ENCODE assay signal across 26 cellular contexts in genomic region chr5:174246743-174247142, GRCh38.
"Had no signal": no experiment of that assay in that cellular context is flagged by ENCODE, and none has a peak within 500 bp of the region (broad histone marks: within the 10 kb centered on the region; RNA-seq: fewer than 3 reads in every experiment).

No MANE protein-coding gene starts in this region.

- H3K27me3 Mint-ChIP-seq: stimulated activated memory B cell treated with anti-CD40 and anti-IgM and Interleukin-4, amounts not matched to agents 10 μg/mL and 1 μg/mL and 100 μg/mL, for 72 hours; stimulated activated naive CD8-positive, alpha-beta T cell treated with anti-CD3 and anti-CD28 coated beads, Interleukin-15, amount 100 ng/mL, for 72 hours had no signal

- H3K27ac Mint-ChIP-seq: naive thymus-derived CD8-positive, alpha-beta T cell; nephron; progenitor cell of endocrine pancreas; stimulated activated memory B cell treated with anti-CD40 and anti-IgM and Interleukin-4, amounts not matched to agents 10 μg/mL and 1 μg/mL and 100 μg/mL, for 72 hours; stimulated activated naive CD8-positive, alpha-beta T cell treated with anti-CD3 and anti-CD28 coated beads, Interleukin-15, amount 100 ng/mL, for 72 hours; type B pancreatic cell had no signal

- H3K4me1 Mint-ChIP-seq: naive thymus-derived CD8-positive, alpha-beta T cell; stimulated activated memory B cell treated with anti-CD40 and anti-IgM and Interleukin-4, amounts not matched to agents 10 μg/mL and 1 μg/mL and 100 μg/mL, for 72 hours; stimulated activated naive CD8-positive, alpha-beta T cell treated with anti-CD3 and anti-CD28 coated beads, Interleukin-15, amount 100 ng/mL, for 72 hours had no signal

- H3K27ac ChIP-seq: left lung, lower lobe of right lung, neural progenitor cell, neutrophil, parathyroid adenoma, right atrium auricular region, skin epidermis, spleen, tibial nerve, vagina had no signal

- H3K4me3 ChIP-seq: left lung, lower lobe of right lung, neural progenitor cell, right atrium auricular region, skin epidermis, spleen, tibial nerve, vagina had no signal

- H3K9me3 ChIP-seq: left lung, lower lobe of right lung, neutrophil, right atrium auricular region, tibial nerve, vagina had no signal

- H3K4me1 ChIP-seq: left lung, lower lobe of right lung, parathyroid adenoma, right atrium auricular region, spleen, tibial nerve had no signal

- H3K36me3 Mint-ChIP-seq: neural progenitor cell; stimulated activated memory B cell treated with anti-CD40 and anti-IgM and Interleukin-4, amounts not matched to agents 10 μg/mL and 1 μg/mL and 100 μg/mL, for 72 hours; type B pancreatic cell had no signal

- ATAC-seq: left cardiac atrium; left lung; lower lobe of right lung; naive thymus-derived CD8-positive, alpha-beta T cell; sciatic nerve; stimulated activated memory B cell treated with anti-CD40 and anti-IgM and Interleukin-4, amounts not matched to agents 10 μg/mL and 1 μg/mL and 100 μg/mL, for 72 hours; stimulated activated naive CD8-positive, alpha-beta T cell treated with anti-CD3 and anti-CD28 coated beads, Interleukin-15, amount 100 ng/mL, for 72 hours had no signal

- H3K4me3 Mint-ChIP-seq: naive thymus-derived CD8-positive, alpha-beta T cell; nephron; neural progenitor cell; stimulated activated memory B cell treated with anti-CD40 and anti-IgM and Interleukin-4, amounts not matched to agents 10 μg/mL and 1 μg/mL and 100 μg/mL, for 72 hours; stimulated activated naive CD8-positive, alpha-beta T cell treated with anti-CD3 and anti-CD28 coated beads, Interleukin-15, amount 100 ng/mL, for 72 hours; type B pancreatic cell had no signal

- DNase-seq: hippocampal formation; kidney glomerular epithelial cell; left cardiac atrium; left lung; lower lobe of right lung; mammary epithelial cell; mesenchymal stem cell; naive thymus-derived CD8-positive, alpha-beta T cell; occipital lobe; spleen; stimulated activated CD4-positive, alpha-beta T cell treated with anti-CD3 and anti-CD28 coated beads, Interleukin-4, amount 100 ng/mL, for 24 hours; stimulated activated naive CD4-positive, alpha-beta T cell treated with Interleukin-2 at 50 U/mL for 16 hours; stimulated activated naive CD8-positive, alpha-beta T cell treated with anti-CD3 and anti-CD28 coated beads, Interleukin-15, amount 100 ng/mL, for 72 hours; substantia nigra had no signal

- H3K36me3 ChIP-seq: left lung, lower lobe of right lung, neural progenitor cell, neutrophil, right atrium auricular region, spleen, tibial nerve, vagina had no signal

- H3K9me3 Mint-ChIP-seq: neural progenitor cell, type B pancreatic cell had no signal

- H3K27me3 ChIP-seq: neural progenitor cell, neutrophil, right atrium auricular region, tibial nerve, vagina had no signal
